ENCODE assay signal across 30 cellular contexts in the genomic region with DNA sequence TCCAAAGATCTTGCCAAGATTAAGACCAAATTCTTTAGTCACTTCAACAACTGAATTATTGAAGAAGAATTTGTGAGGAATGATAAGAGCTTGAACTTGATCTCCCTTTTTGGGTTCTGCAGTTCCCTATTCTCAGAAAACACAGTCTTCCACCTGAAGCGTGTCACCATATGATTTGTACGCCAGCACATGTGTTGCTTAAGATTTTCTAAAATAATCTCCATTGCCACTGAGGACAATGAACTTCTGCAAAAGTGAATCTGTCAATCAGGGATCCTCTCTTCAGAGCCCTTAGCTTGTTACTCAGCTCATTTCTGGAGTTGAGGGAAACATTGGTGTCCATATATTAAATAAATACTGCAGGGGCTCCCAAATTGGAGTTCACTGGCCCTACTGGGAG.
"Had no signal": no experiment of that assay in that cellular context is flagged by ENCODE, and none has a peak within 500 bp of the region (broad histone marks: within the 10 kb centered on the region; RNA-seq: fewer than 3 reads in every experiment).

No MANE protein-coding gene starts in this region.

- FAIRE-seq: keratinocyte, TTC549 had no signal

- H3K4me3 ChIP-seq: ascending aorta, cardiac muscle cell, colonic mucosa, dorsolateral prefrontal cortex, gastrocnemius medialis, hepatocyte, mucosa of descending colon, right atrium auricular region, smooth muscle cell, stomach, thyroid gland, upper lobe of right lung had no signal

- DNase-seq: activated CD4-positive, alpha-beta memory T cell treated with anti-CD3 and anti-CD28 coated beads, Interleukin-2, amount 10 ng/mL, durations not matched to agents 7 days and 5 days; activated CD4-positive, alpha-beta T cell treated with anti-CD3 and anti-CD28 coated beads for 1 hour; activated CD4-positive, alpha-beta T cell treated with anti-CD3 and anti-CD28 coated beads, Interleukin-2, amount 10 ng/mL, durations not matched to agents 7 days and 5 days; activated CD8-positive, alpha-beta memory T cell treated with anti-CD3 and anti-CD28 coated beads, Interleukin-2, amount 50 U/mL, for 48 hours; activated gamma-delta T cell; activated naive CD4-positive, alpha-beta T cell treated with anti-CD3 and anti-CD28 coated beads, Interleukin-2, amount 10 ng/mL, durations not matched to agents 7 days and 5 days; activated naive CD8-positive, alpha-beta T cell treated with anti-CD3 and anti-CD28 coated beads, Interleukin-2, amount 10 ng/mL, durations not matched to agents 7 days and 5 days; activated T-cell treated with anti-CD3 and anti-CD28 coated beads, Interleukin-2, amount 50 U/mL, for 24 hours; cerebellar nuclear complex; colonic mucosa; dorsolateral prefrontal cortex; effector memory CD4-positive, alpha-beta T cell; erythroblast; gastrocnemius medialis; left cardiac atrium; left ventricle myocardium superior; mucosa of descending colon; stimulated activated CD4-positive, alpha-beta T cell treated with anti-CD3 and anti-CD28 coated beads, Interleukin-1b, Interleukin-23, amount 100 ng/mL, for 48 hours; stimulated activated CD4-positive, alpha-beta T cell treated with anti-CD3 and anti-CD28 coated beads, Interleukin-4, amount 100 ng/mL, for 4 hours; stimulated activated CD8-positive, alpha-beta memory T cell treated with anti-CD3 and anti-CD28 coated beads, Interleukin-4, amount 100 ng/mL, for 48 hours; stomach; thyroid gland; upper lobe of right lung had no signal
